Comparison of ENCODE assay signal across 10 cellular contexts in genomic region chr17:58334661-58335060, GRCh38. TPM values are rescaled to one million over a fixed set of nuclear protein-coding genes. Genes with fewer than 3 reads are reported as not detected.
DNase-seq lines count a peak whose midpoint lies in the region; ATAC-seq and TF ChIP-seq lines count a peak whose summit lies in the region.
"Had no signal": no experiment of that assay in that cellular context is flagged by ENCODE, and none has a peak within 500 bp of the region (broad histone marks: within the 10 kb centered on the region; RNA-seq: fewer than 3 reads in every experiment).

No MANE protein-coding gene starts in this region.

- H2AFZ ChIP-seq in neural progenitor cell (replicated peaks), result no peak overlapping the region

- peaks cover 40% of the 10 kb centered on the region for H3K36me3 Mint-ChIP-seq in CD8-positive, alpha-beta T cell
- H3K36me3 Mint-ChIP-seq in IgD-negative memory B cell, result peaks cover 14% of the 10 kb centered on the region
- no peaks in the 10 kb centered on the region for H3K36me3 Mint-ChIP-seq in neural progenitor cell

- peaks cover 62% of the 10 kb centered on the region for H3K4me1 Mint-ChIP-seq in CD8-positive, alpha-beta T cell (ENCODE audit: low read depth)
- H3K4me1 Mint-ChIP-seq in IgD-negative memory B cell (peaks cover 40 to 50% (median 43%) of the 10 kb centered on the region in 3 donors), neural progenitor cell (peaks cover 42% of the 10 kb centered on the region)

- H3K4me3 ChIP-seq in CD8-positive, alpha-beta T cell (ENCODE audit: low read depth, low read length), result peak overlapping the region; percentile 90
- H3K4me3 ChIP-seq in adrenal gland (no peak overlapping the region), neural progenitor cell (no peak overlapping the region), WERI-Rb-1 (ENCODE audit: low read depth, low read length) (no peak overlapping the region)
- H3K4me3 ChIP-seq: MG63 had no signal

- peak overlapping the region; percentile 97 for H3K27ac Mint-ChIP-seq in CD8-positive, alpha-beta T cell
- H3K27ac Mint-ChIP-seq in IgD-negative memory B cell, result peak overlapping the region; percentile 99
- peak overlapping the region; percentile 94 for H3K27ac Mint-ChIP-seq in neural progenitor cell

- no peaks in the 10 kb centered on the region for H3K79me2 ChIP-seq in neural progenitor cell (ENCODE audit: low read depth)

- no peaks in the 10 kb centered on the region for H4K20me1 ChIP-seq in neural progenitor cell (ENCODE audit: low read depth)

- H3F3A ChIP-seq in neural progenitor cell (ENCODE audit: low read depth), result no peaks in the 10 kb centered on the region

- WGBS in adrenal gland, 4 donors, result 70 to 83% (median 79%) methylated on average over 1 to 9 of the region's 9 CpGs

- intact Hi-C loops in CD8-positive, alpha-beta T cell (cut with DNase I, micrococcal nuclease), result loop anchor here (5.0 to 10.0 kb wide), 10 partner anchors 153 to 1740 kb away; partner anchors contain the start of genes C17orf67 (in 1 of the 2), CLTC (in 1 of the 2), DGKE (in 1 of the 2) and HSF5 (in 1 of the 2)
- intact Hi-C loops in adrenal gland (cut with DNase I), result no loop called here

- TF ChIP-seq CTCF in CD8-positive, alpha-beta T cell (IDR thresholded peaks at IDR 0.05), result no peak
- TF ChIP-seq CTCF in adrenal gland (IDR thresholded peaks at IDR 0.05) (no peak), neural progenitor cell (IDR thresholded peaks at IDR 0.05) (no peak), WERI-Rb-1 (IDR thresholded peaks at IDR 0.05; ENCODE audit: low read depth, low read length) (no peak)

- POLR2A ChIA-PET in CD8-positive, alpha-beta T cell (lab: Charles Lee), result interaction anchor here (4.8 to 19.1 kb wide), 4 partner anchors 7 to 19 kb away, joined by 94 to 773 read pairs (median 454); partner anchors contain the start of genes SUPT4H1 and TSPOAP1

- no peak overlapping the region for H3K4me2 ChIP-seq in neural progenitor cell

- no peaks in the 10 kb centered on the region for H3K9me3 ChIP-seq in CD8-positive, alpha-beta T cell (ENCODE audit: low read length)
- H3K9me3 ChIP-seq in adrenal gland (replicated peaks in 1 of 3) (no peaks in the 10 kb centered on the region), neural progenitor cell (ENCODE audit: low read depth) (no peaks in the 10 kb centered on the region), WERI-Rb-1 (ENCODE audit: severe bottlenecking) (no peaks in the 10 kb centered on the region)
- H3K9me3 ChIP-seq: MG63 had no signal

- H3K36me3 ChIP-seq in CD8-positive, alpha-beta T cell (ENCODE audit: insufficient read depth, low read length), result peaks cover 15% of the 10 kb centered on the region
- H3K36me3 ChIP-seq in adrenal gland (replicated peaks in 1 of 2), result no peaks in the 10 kb centered on the region
- no peaks in the 10 kb centered on the region for H3K36me3 ChIP-seq in neural progenitor cell
- no peaks in the 10 kb centered on the region for H3K36me3 ChIP-seq in WERI-Rb-1

- no peaks in the 10 kb centered on the region for H3K27me3 Mint-ChIP-seq in CD8-positive, alpha-beta T cell (ENCODE audit: low read depth)
- no peaks in the 10 kb centered on the region for H3K27me3 Mint-ChIP-seq in IgD-negative memory B cell
- H3K27me3 Mint-ChIP-seq in neural progenitor cell (ENCODE audit: insufficient read depth, low read depth), result peaks cover 5% of the 10 kb centered on the region

- H3K9ac ChIP-seq in neural progenitor cell, result no peak overlapping the region

- H3K4me3 Mint-ChIP-seq in CD8-positive, alpha-beta T cell, result peak overlapping the region; percentile 92
- H3K4me3 Mint-ChIP-seq in IgD-negative memory B cell (peak overlapping the region; percentile 90 to 100 (median 96)), neural progenitor cell (no peak overlapping the region)

- no peak for DNase-seq in CD8-positive, alpha-beta T cell
- DNase-seq in adrenal gland (peak in 2 of 7 donors; percentile 31 to 34), neural progenitor cell (ENCODE audit: low spot score) (no peak), kidney tubule cell (ENCODE audit: low spot score) (no peak), WERI-Rb-1 (no peak)
- DNase-seq: DMS 273 treated with DMSO at 0.1 percent for 48 hours, MG63 had no signal

- ATAC-seq in CD8-positive, alpha-beta T cell, result no peak
- ATAC-seq in HG03095 (IDR thresholded peaks at IDR 0.05; ENCODE audit: unreplicated experiment) (no peak), GM19455 (IDR thresholded peaks at IDR 0.05; ENCODE audit: unreplicated experiment) (no peak)

- H3K9me3 Mint-ChIP-seq in CD8-positive, alpha-beta T cell, result no peaks in the 10 kb centered on the region
- H3K9me3 Mint-ChIP-seq in IgD-negative memory B cell, result peaks cover 0 to 1% (median 0%) of the 10 kb centered on the region in 3 donors
- peaks cover 2% of the 10 kb centered on the region for H3K9me3 Mint-ChIP-seq in neural progenitor cell

- no peaks in the 10 kb centered on the region for H3K27me3 ChIP-seq in CD8-positive, alpha-beta T cell (ENCODE audit: insufficient read depth, low read length)
- H3K27me3 ChIP-seq in adrenal gland (no peaks in the 10 kb centered on the region), neural progenitor cell (no peaks in the 10 kb centered on the region), WERI-Rb-1 (ENCODE audit: insufficient read depth, low read depth, severe bottlenecking) (no peaks in the 10 kb centered on the region)
- H3K27me3 ChIP-seq: MG63 had no signal

- peak overlapping the region; percentile 92 for H3K27ac ChIP-seq in CD8-positive, alpha-beta T cell (ENCODE audit: low read depth, low read length)
- peak overlapping the region in 3 of 5 donors; percentile 82 to 96 (median 92) for H3K27ac ChIP-seq in adrenal gland
- no peak overlapping the region for H3K27ac ChIP-seq in neural progenitor cell
- no peak overlapping the region for H3K27ac ChIP-seq in WERI-Rb-1

- H3K4me1 ChIP-seq in CD8-positive, alpha-beta T cell (ENCODE audit: insufficient read depth, low read length), result peaks cover 41% of the 10 kb centered on the region
- H3K4me1 ChIP-seq in adrenal gland (replicated peaks in 1 of 2) (peaks cover 43 to 45% of the 10 kb centered on the region in 2 donors), neural progenitor cell (peaks cover 18% of the 10 kb centered on the region)

- no peak for TF ChIP-seq POLR2A in adrenal gland (IDR thresholded peaks at IDR 0.05)

- CTCF ChIA-PET in CD8-positive, alpha-beta T cell (lab: Charles Lee), result interaction anchor here (1.0 to 13.7 kb wide), 4 partner anchors 9 to 83 kb away, joined by 3 to 587 read pairs (median 53); partner anchors contain the start of gene TSPOAP1

RNA-seq across cellular contexts. Expression of gene TSPOAP1, which starts 6.1 kb away (rescaled TPM):
- total RNA-seq in CD8-positive, alpha-beta T cell, result 10 to 100 TPM; 27.9 to 35.3 TPM
- polyA plus RNA-seq in IgD-negative memory B cell, result 1.3 TPM
- total RNA-seq in adrenal gland, result 10 to 100 TPM in 7 of 8 donors, 1 to 10 TPM in 1; 7.1 to 57.8 (median 22.3) TPM
- polyA plus RNA-seq in adrenal gland, result 100 to 1,000 TPM in 1 of 3 donors, 10 to 100 TPM in 1, 1 to 10 TPM in 1; 4.7 to 140 (median 96.6) TPM
- total RNA-seq in neural progenitor cell (ENCODE audit: low replicate concordance), result 13.8 and 48.7 TPM in 2 replicates

RNA-seq across cellular contexts. Expression of gene SUPT4H1, which starts 17.3 kb away (rescaled TPM):
- total RNA-seq in CD8-positive, alpha-beta T cell, result 10 to 100 TPM; 45.2 to 59.7 TPM
- polyA plus RNA-seq in IgD-negative memory B cell (94.2 TPM), adrenal gland (100 to 1,000 TPM in 1 of 3 donors, 10 to 100 TPM in 2; 58.6 to 178 (median 60.8) TPM)
- total RNA-seq in adrenal gland (100 to 1,000 TPM in 2 of 8 donors, 10 to 100 TPM in 6; 65.5 to 118 (median 90.3) TPM), neural progenitor cell (ENCODE audit: low replicate concordance) (60.2 and 103 TPM in 2 replicates)

RNA-seq across cellular contexts. Expression of gene MPO, which starts 53.9 kb away (rescaled TPM):
- total RNA-seq in CD8-positive, alpha-beta T cell, result not detected
- not detected for polyA plus RNA-seq in IgD-negative memory B cell
- under 1 TPM in 6 of 8 donors, not detected in 2; 0.19 to 0.79 (median 0.38) TPM for total RNA-seq in adrenal gland
- under 1 TPM in 2 of 3 donors, not detected in 1; 0.13 to 0.24 TPM for polyA plus RNA-seq in adrenal gland
- not detected in 2 replicates for total RNA-seq in neural progenitor cell (ENCODE audit: low replicate concordance)

Comparison
In these comparisons a context has a peak if more than half of its experiments do, and no peak if none do; other contexts are left out.
1. H3K27ac ChIP-seq: peak in CD8-positive, alpha-beta T cell (single experiment) and adrenal gland (3 of 5); none in neural progenitor cell (single experiment) and WERI-Rb-1 (single experiment).
2. intact Hi-C loops: an anchor here in CD8-positive, alpha-beta T cell (5.0 to 10.0 kb wide); none called in adrenal gland.
3. Peak in every context shown above with its lines, with median percentiles within 50 percentile points of each other: H3K27ac Mint-ChIP-seq.